ENCODE assay signal across 14 cellular contexts in the genomic region with DNA sequence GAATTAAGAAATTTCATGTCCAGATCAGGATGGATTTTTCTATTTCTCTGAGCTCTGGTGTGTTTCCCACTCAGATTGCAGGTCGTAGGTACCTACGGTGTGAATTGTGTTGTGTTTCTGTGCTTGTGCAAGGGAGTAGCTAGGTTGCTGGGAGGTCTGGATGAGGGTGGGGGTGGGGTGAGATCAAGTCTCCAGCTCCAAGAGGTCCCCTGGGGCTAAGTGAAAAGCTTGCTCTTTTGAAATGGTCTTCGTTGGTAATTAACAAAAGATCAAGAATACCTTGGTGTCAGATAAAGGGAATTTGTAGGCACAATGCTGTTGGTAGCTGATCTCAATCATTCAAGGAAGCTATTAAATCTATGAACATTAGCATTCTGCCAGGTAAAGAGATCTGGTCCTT. TPM values are rescaled to one million over a fixed set of nuclear protein-coding genes. Genes with fewer than 3 reads are reported as not detected.
DNase-seq lines count a peak whose midpoint lies in the region; ATAC-seq and TF ChIP-seq lines count a peak whose summit lies in the region.
"Had no signal": no experiment of that assay in that cellular context is flagged by ENCODE, and none has a peak within 500 bp of the region (broad histone marks: within the 10 kb centered on the region; RNA-seq: fewer than 3 reads in every experiment).

No MANE protein-coding gene starts in this region.

- H3K36me3 ChIP-seq in cardiac muscle cell (no peaks in the 10 kb centered on the region), upper lobe of right lung (peaks cover 4% of the 10 kb centered on the region)

- DNase-seq in cardiac muscle cell (ENCODE audit: low read depth in 1 of 2, low spot score in 1 of 2), result no peak
- no peak for DNase-seq in Right ventricle myocardium superior
- peak; percentile 47 for DNase-seq in iPS-NIHi7 (ENCODE audit: extremely low spot score)
- DNase-seq in upper lobe of right lung, result no peak
- no peak for DNase-seq in substantia nigra (lab: John Stamatoyannopoulos, UW)
- DNase-seq in NCI-H2171 treated with DMSO at 0.1 percent for 48 hours (lab: John Stamatoyannopoulos, UW), result no peak
- DNase-seq: activated CD4-positive, alpha-beta T cell treated with anti-CD3 and anti-CD28 coated beads, Interleukin-2, amount 50 U/mL, for 48 hours; immature natural killer cell; mucosa of descending colon; MV-4-11; SHP77 had no signal

- intact Hi-C loops in Right ventricle myocardium superior (cut with DNase I), result no loop called here
- intact Hi-C loops in upper lobe of right lung (cut with DNase I), result no loop called here

- H3K27ac ChIP-seq in cardiac muscle cell (no peak overlapping the region), VCaP (0 out of 2 replicates have a peak overlapping the region, but pooled peaks have one; percentile 7), upper lobe of right lung (no peak overlapping the region), substantia nigra (ENCODE audit: low read depth, low read length, poor library complexity, severe bottlenecking) (no peak overlapping the region)
- H3K27ac ChIP-seq: tibial nerve had no signal

- H3K9me3 ChIP-seq in cardiac muscle cell (ENCODE audit: low read depth) (no peaks in the 10 kb centered on the region), upper lobe of right lung (no peaks in the 10 kb centered on the region)
- H3K9me3 ChIP-seq: mucosa of descending colon, tibial nerve had no signal

- TF ChIP-seq CTCF in cardiac muscle cell (IDR thresholded peaks at IDR 0.05; ENCODE audit: low read depth, low read length) (no peak), VCaP (conservative IDR thresholded peaks at IDR 0.05) (no peak), upper lobe of right lung (IDR thresholded peaks at IDR 0.05) (no peak)

- H3K27me3 ChIP-seq in cardiac muscle cell, result no peaks in the 10 kb centered on the region
- H3K27me3 ChIP-seq in upper lobe of right lung, result peaks cover 5% of the 10 kb centered on the region
- H3K27me3 ChIP-seq: tibial nerve had no signal

- peak overlapping the region; percentile 60 for H3K4me3 ChIP-seq in cardiac muscle cell
- H3K4me3 ChIP-seq in upper lobe of right lung, result peak overlapping the region; percentile 33
- H3K4me3 ChIP-seq: mucosa of descending colon had no signal

- no peaks in the 10 kb centered on the region for H3K4me1 ChIP-seq in cardiac muscle cell (ENCODE audit: low read depth)
- peaks cover 18% of the 10 kb centered on the region for H3K4me1 ChIP-seq in upper lobe of right lung

- ATAC-seq in Right ventricle myocardium superior (ENCODE audit: poor library complexity), result no peak
- ATAC-seq in upper lobe of right lung, result no peak
- ATAC-seq in HG02973 (IDR thresholded peaks at IDR 0.05; ENCODE audit: unreplicated experiment), result no peak

RNA-seq across cellular contexts. Expression of gene PCDHGC4, which starts 1.0 kb away (rescaled TPM):
- total RNA-seq in cardiac muscle cell (1.1 and 7.9 TPM in 2 replicates), Right ventricle myocardium superior (3.0 TPM), upper lobe of right lung (1.8 TPM)
- 0.84 and 2.9 TPM in 2 replicates for polyA plus RNA-seq in cardiac muscle cell
- polyA plus RNA-seq: immature natural killer cell had no signal

RNA-seq across cellular contexts. Expression of gene PCDHGC5, which starts 5.0 kb away (rescaled TPM):
- total RNA-seq in cardiac muscle cell (0.74 and 2.2 TPM in 2 replicates), Right ventricle myocardium superior (3.0 TPM), upper lobe of right lung (1.4 TPM)
- not detected in 2 replicates for polyA plus RNA-seq in cardiac muscle cell
- polyA plus RNA-seq: immature natural killer cell had no signal

RNA-seq across cellular contexts. Expression of gene PCDHGC3, which starts 8.1 kb away (rescaled TPM):
- total RNA-seq in cardiac muscle cell (23.6 and 29.9 TPM in 2 replicates), Right ventricle myocardium superior (17.1 TPM), upper lobe of right lung (109 TPM)
- polyA plus RNA-seq in cardiac muscle cell, result 23.0 and 29.8 TPM in 2 replicates

RNA-seq across cellular contexts. Expression of gene PCDHGA12, which starts 53.5 kb away (rescaled TPM):
- total RNA-seq in cardiac muscle cell (1.7 and 6.1 TPM in 2 replicates), Right ventricle myocardium superior (4.9 TPM), upper lobe of right lung (7.6 TPM)
- polyA plus RNA-seq in cardiac muscle cell, result 0.45 and 0.52 TPM in 2 replicates
